Comparison of ENCODE assay signal across 21 cellular contexts in the genomic region with DNA sequence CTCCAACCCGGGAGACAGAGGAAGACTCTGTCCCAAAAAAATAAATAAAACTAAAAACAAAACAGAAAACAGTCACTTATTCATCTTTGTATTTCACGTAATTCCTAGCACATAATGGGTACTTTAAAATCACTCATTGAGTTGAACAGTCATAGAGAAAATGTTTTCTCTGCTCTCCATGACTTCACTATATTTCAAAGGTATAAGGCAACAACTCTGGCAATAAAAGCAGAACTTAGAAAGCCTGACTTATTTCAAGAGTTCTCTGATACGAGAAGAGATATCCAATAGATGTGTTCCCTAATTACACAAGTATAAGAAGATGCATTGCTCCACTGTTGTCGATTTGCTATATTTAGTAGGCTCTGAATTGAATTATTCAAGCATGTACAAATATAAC.
"Had no signal": no experiment of that assay in that cellular context is flagged by ENCODE, and none has a peak within 500 bp of the region (broad histone marks: within the 10 kb centered on the region; RNA-seq: fewer than 3 reads in every experiment).

No MANE protein-coding gene starts in this region.

- H3K36me3 ChIP-seq: colonic mucosa, left lung, lower lobe of right lung, ovary, prostate gland, tibial nerve had no signal

- H3K9me3 ChIP-seq: colonic mucosa, left lung, lower lobe of right lung, ovary, prostate gland, tibial nerve had no signal

- H3K9me3 Mint-ChIP-seq: activated naive CD4-positive, alpha-beta T cell treated with anti-CD3 and anti-CD28 coated beads, Interleukin-2, amount 50 U/mL, for 72 hours; activated T-cell treated with anti-CD3 and anti-CD28 coated beads, Interleukin-2, amount 50 U/mL, for 72 hours; naive B cell; nephron progenitor cell had no signal

- H3K27me3 Mint-ChIP-seq: naive B cell had no signal

- H3K4me3 ChIP-seq: colonic mucosa, left lung, lower lobe of right lung, ovary, prostate gland, smooth muscle cell, tibial nerve had no signal

- H3K4me2 ChIP-seq: smooth muscle cell had no signal

- H3K4me3 Mint-ChIP-seq: activated T-cell treated with anti-CD3 and anti-CD28 coated beads, Interleukin-2, amount 50 U/mL, for 72 hours; naive B cell; nephron progenitor cell; WTC11 had no signal

- H3K4me1 Mint-ChIP-seq: nephron progenitor cell had no signal

- H3K27ac Mint-ChIP-seq: activated naive CD4-positive, alpha-beta T cell treated with anti-CD3 and anti-CD28 coated beads, Interleukin-2, amount 50 U/mL, for 72 hours; activated T-cell treated with anti-CD3 and anti-CD28 coated beads, Interleukin-2, amount 50 U/mL, for 72 hours; nephron progenitor cell; WTC11 had no signal

- H3K27ac ChIP-seq: colonic mucosa, left lung, lower lobe of right lung, ovary, prostate gland, tibial nerve had no signal

- H3K36me3 Mint-ChIP-seq: activated naive CD4-positive, alpha-beta T cell treated with anti-CD3 and anti-CD28 coated beads, Interleukin-2, amount 50 U/mL, for 72 hours; naive B cell; WTC11 had no signal

- H3K27me3 ChIP-seq: colonic mucosa, left lung, ovary, tibial nerve had no signal

- H3K4me1 ChIP-seq: colonic mucosa, left lung, lower lobe of right lung, prostate gland, tibial nerve had no signal

- ATAC-seq: left lung, lower lobe of right lung, WTC11 had no signal

- DNase-seq: activated CD4-positive, alpha-beta T cell treated with anti-CD3 and anti-CD28 coated beads, Interleukin-2, amount 50 U/mL, for 4 hours; activated naive CD4-positive, alpha-beta T cell; activated T-cell treated with anti-CD3 and anti-CD28 coated beads for 4 hours; activated T-cell treated with anti-CD3 and anti-CD28 coated beads, Interleukin-2, amount 50 U/mL, for 72 hours; colonic mucosa; effector memory CD4-positive, alpha-beta T cell; left lung; lower lobe of right lung; naive B cell; nephron progenitor cell; ovary; stimulated activated CD4-positive, alpha-beta T cell treated with anti-CD3 and anti-CD28 coated beads, Interleukin-1b, Interleukin-23, amount 100 ng/mL, for 48 hours; stimulated activated CD4-positive, alpha-beta T cell treated with anti-CD3 and anti-CD28 coated beads, Interleukin-4, amount 100 ng/mL, for 4 hours; stimulated activated CD8-positive, alpha-beta memory T cell treated with anti-CD3 and anti-CD28 coated beads, Interleukin-4, amount 100 ng/mL, for 48 hours; stimulated activated naive CD4-positive, alpha-beta T cell treated with Interleukin-2 at 50 U/mL for 16 hours; T-helper 9 cell had no signal
